8 cellular contexts compared by ENCODE assay signal in genomic region chr11:20387262-20388095, GRCh38. TPM values are rescaled to one million over a fixed set of nuclear protein-coding genes. Genes with fewer than 3 reads are reported as not detected.
A peak's percentile ranks its signal among the peaks of the same experiment; 100 is the strongest.
DNase-seq lines count a peak whose midpoint lies in the region; ATAC-seq, FAIRE-seq and TF ChIP-seq lines count a peak whose summit lies in the region.

Gene PRMT3, plus strand, starts transcription at chr11:20387716. Its CDS starts 31 bp downstream, at chr11:20387747.

- peaks cover 32% of the 10 kb centered on the region for H3K4me1 Mint-ChIP-seq in activated naive CD4-positive, alpha-beta T cell treated with anti-CD3 and anti-CD28 coated beads for 36 hours (ENCODE audit: low read depth)

- peak; percentile 96 for DNase-seq in NB4 (ENCODE audit: low read depth)
- DNase-seq in SK-N-DZ (ENCODE audit: low spot score), result peak; percentile 90
- DNase-seq in activated naive CD4-positive, alpha-beta T cell treated with anti-CD3 and anti-CD28 coated beads for 36 hours, result peak; percentile 96
- DNase-seq in frontal cortex (ENCODE audit: low spot score in 2 of 2), result peak; percentile 95

- CTCF ChIA-PET in activated naive CD4-positive, alpha-beta T cell treated with anti-CD3 and anti-CD28 coated beads for 36 hours (lab: Charles Lee), result interaction anchor here (0.6 to 1.9 kb wide), 5 partner anchors 9 to 24 kb away, joined by 3 to 7 read pairs (median 3); partner anchors contain the start of gene HTATIP2

- peak; percentile 72 for TF ChIP-seq POLR2A in NB4 (IDR thresholded peaks at IDR 0.05; ENCODE audit: extremely low read depth, insufficient read length)

- intact Hi-C loops in activated naive CD4-positive, alpha-beta T cell treated with anti-CD3 and anti-CD28 coated beads for 36 hours (cut with micrococcal nuclease), result loop anchor here (1.0 to 2.0 kb wide), 6 partner anchors 20 to 231 kb away; partner anchors contain the start of gene HTATIP2

- peaks cover 27% of the 10 kb centered on the region for H3K36me3 ChIP-seq in neutrophil

- H3K27ac Mint-ChIP-seq in activated naive CD4-positive, alpha-beta T cell treated with anti-CD3 and anti-CD28 coated beads for 36 hours, result peak within 1 kb of the TSS; percentile 99

- no peaks in the 10 kb centered on the region for H3K27me3 Mint-ChIP-seq in activated naive CD4-positive, alpha-beta T cell treated with anti-CD3 and anti-CD28 coated beads for 36 hours (ENCODE audit: low read depth)

- TF ChIP-seq CTCF in NB4 (IDR thresholded peaks at IDR 0.05; ENCODE audit: low read depth, low read length), result no peak
- peak; percentile 56 for TF ChIP-seq CTCF in neutrophil (IDR thresholded peaks at IDR 0.05)
- TF ChIP-seq CTCF in subcutaneous adipose tissue (IDR thresholded peaks at IDR 0.05; ENCODE audit: low read depth), result no peak

- ATAC-seq in HG02588 (IDR thresholded peaks at IDR 0.05; ENCODE audit: unreplicated experiment), result peak; percentile 86

- no peaks in the 10 kb centered on the region for H3K9me3 ChIP-seq in neutrophil

- H3K27me3 ChIP-seq in neutrophil, result no peaks in the 10 kb centered on the region

- H3K4me1 ChIP-seq in neutrophil (ENCODE audit: control insufficient read depth in 1 of 2, insufficient read depth in 1 of 2, low read depth in 1 of 2, low read length in 1 of 2), result peaks cover 11 to 19% of the 10 kb centered on the region in 2 experiments

- H3K4me3 ChIP-seq in GM08714 (ENCODE audit: low read length) (peak within 1 kb of the TSS; percentile 80), NB4 (ENCODE audit: low read depth, low read length) (peak within 1 kb of the TSS; percentile 89), neutrophil (ENCODE audit: low read depth in 1 of 2, low read length in 1 of 2) (peak within 1 kb of the TSS; percentile 63 to 83)

- H3K27ac ChIP-seq in neutrophil, result peak within 1 kb of the TSS; percentile 97

- no peaks in the 10 kb centered on the region for H3K9me3 Mint-ChIP-seq in activated naive CD4-positive, alpha-beta T cell treated with anti-CD3 and anti-CD28 coated beads for 36 hours

- FAIRE-seq in frontal cortex (lab: Jason Lieb, UNC), result no peak

- H3K4me3 Mint-ChIP-seq in activated naive CD4-positive, alpha-beta T cell treated with anti-CD3 and anti-CD28 coated beads for 36 hours, result peak within 1 kb of the TSS; percentile 96

- H3K36me3 Mint-ChIP-seq in activated naive CD4-positive, alpha-beta T cell treated with anti-CD3 and anti-CD28 coated beads for 36 hours (ENCODE audit: low read depth), result peaks cover 15% of the 10 kb centered on the region

RNA-seq across cellular contexts. Expression of gene PRMT3, which starts in this region (rescaled TPM):
- 73.3 and 75.2 TPM in 2 replicates for polyA plus RNA-seq in SK-N-DZ (2014; cell fraction: cytosol; rRNA removed)
- 43.0 and 43.7 TPM in 2 replicates for polyA plus RNA-seq in SK-N-DZ (2014; cell fraction: nucleus; rRNA removed)
- 10 to 100 TPM; 31.0 to 33.2 TPM for total RNA-seq in activated naive CD4-positive, alpha-beta T cell treated with anti-CD3 and anti-CD28 coated beads for 36 hours
- total RNA-seq in frontal cortex (23.6 TPM), subcutaneous adipose tissue (10 to 100 TPM; 13.3 to 18.1 (median 14.9) TPM)

Comparison
In these comparisons a context has a peak if more than half of its experiments do, and no peak if none do; other contexts are left out.
1. Peak in every context shown above with its lines: DNase-seq, ATAC-seq, H3K4me3 ChIP-seq and H3K27ac ChIP-seq.